ENCODE assay signal across 8 cellular contexts in genomic region chr18:48007955-48008701, GRCh38.
DNase-seq lines count a peak whose midpoint lies in the region; ATAC-seq and TF ChIP-seq lines count a peak whose summit lies in the region.

No MANE protein-coding gene starts in this region.

- no TSS peak for BruUV-seq in PC-9 (replicated peaks; lab: Mats Ljungman, UMichigan)

- 2% methylated on average over 46 of the region's 68 CpGs for WGBS in prostate gland

- H3F3A ChIP-seq in PC-9 (ENCODE audit: insufficient read depth, low read depth): peaks cover 20% of the 10 kb centered on the region

- H3K4me2 ChIP-seq in PC-9: peak overlapping the region; percentile 100

- CTCF ChIA-PET in PC-9 (lab: Charles Lee): interaction anchor here (0.6 to 0.7 kb wide), 3 partner anchors 397 to 1230 kb away, joined by 3 to 10 read pairs (median 3); no protein-coding TSS in a partner anchor

- POLR2A ChIA-PET in PC-9 (lab: Charles Lee; ENCODE audit: unreplicated experiment): interaction anchor here (0.5 kb wide), 2 partner anchors 63 to 75 kb away, joined by 5 to 6 read pairs; no protein-coding TSS in a partner anchor

- H4K20me1 ChIP-seq in PC-9 (ENCODE audit: insufficient read depth): no peaks in the 10 kb centered on the region

- H3K79me2 ChIP-seq in PC-9 (ENCODE audit: low read depth): no peaks in the 10 kb centered on the region

- TF ChIP-seq POLR2A in prostate gland (IDR thresholded peaks at IDR 0.05): no peak

- H3K27me3 ChIP-seq in PC-9 (ENCODE audit: insufficient read depth, low read depth): no peaks in the 10 kb centered on the region
- H3K27me3 ChIP-seq in cardiac muscle cell: peaks cover 7% of the 10 kb centered on the region
- H3K27me3 ChIP-seq in prostate gland (replicated peaks; ENCODE audit: insufficient read depth): no peaks in the 10 kb centered on the region

- peaks cover 29% of the 10 kb centered on the region for H3K4me1 ChIP-seq in PC-9 (replicated peaks; ENCODE audit: insufficient read depth)
- no peaks in the 10 kb centered on the region for H3K4me1 ChIP-seq in cardiac muscle cell (ENCODE audit: low read depth)
- H3K4me1 ChIP-seq in prostate gland (replicated peaks): no peaks in the 10 kb centered on the region

- peak; percentile 67 to 78 (median 78) for DNase-seq in NCI-H1417 (lab: John Stamatoyannopoulos, UW)
- DNase-seq in NCI-H1417 treated with DMSO at 0.1 percent for 48 hours (lab: John Stamatoyannopoulos, UW): no peak
- DNase-seq in PC-9: peak; percentile 55 to 65
- DNase-seq in activated naive CD4-positive, alpha-beta T cell (lab: John Stamatoyannopoulos, UW): peak in 3 of 4 experiments; percentile 5 to 54 (median 7)
- DNase-seq in cardiac muscle cell (ENCODE audit: low read depth in 1 of 2, low spot score in 1 of 2): peak; percentile 72 to 86
- DNase-seq in prostate gland (ENCODE audit: low spot score): peak; percentile 44
- DNase-seq in GF-D8 (lab: John Stamatoyannopoulos, UW): no peak

- TF ChIP-seq CTCF in PC-9 (conservative IDR thresholded peaks at IDR 0.05): peak; percentile 53; the same call in 1 of the 2 replicates
- TF ChIP-seq CTCF in cardiac muscle cell (IDR thresholded peaks at IDR 0.05; ENCODE audit: low read depth, low read length): peak; percentile 38
- peak; percentile 9 to 77 (median 47) for TF ChIP-seq CTCF in prostate gland (IDR thresholded peaks at IDR 0.05)

- no peaks in the 10 kb centered on the region for H3K9me2 ChIP-seq in PC-9 (ENCODE audit: insufficient read depth)

- H3K9me3 ChIP-seq in PC-9 (ENCODE audit: insufficient read depth, low read depth) (no peaks in the 10 kb centered on the region), cardiac muscle cell (ENCODE audit: low read depth) (no peaks in the 10 kb centered on the region), prostate gland (no peaks in the 10 kb centered on the region)

- H2AFZ ChIP-seq in PC-9: peak overlapping the region; percentile 97

- intact Hi-C loops in PC-9 (cut with micrococcal nuclease; ENCODE audit: unreplicated experiment) (loop anchor here (5.0 kb wide), 1 partner anchor 231 kb away; no protein-coding TSS in a partner anchor), prostate gland (cut with DNase I) (no loop called here)

- ATAC-seq in HG03108 (IDR thresholded peaks at IDR 0.05; ENCODE audit: unreplicated experiment): peak; percentile 65

- H3K36me3 ChIP-seq in PC-9 (ENCODE audit: low read depth) (no peaks in the 10 kb centered on the region), cardiac muscle cell (no peaks in the 10 kb centered on the region), prostate gland (no peaks in the 10 kb centered on the region)

- H3K4me3 ChIP-seq in PC-9: peak overlapping the region; percentile 97
- H3K4me3 ChIP-seq in cardiac muscle cell: peak overlapping the region; percentile 51
- peak overlapping the region; percentile 35 to 39 for H3K4me3 ChIP-seq in prostate gland

- H3K27ac ChIP-seq in PC-9 (no peak overlapping the region), cardiac muscle cell (no peak overlapping the region), prostate gland (peak overlapping the region in 1 of 2 donors; percentile 36)

Comparison
In these comparisons a context has a peak if more than half of its experiments do, and no peak if none do; other contexts are left out.
1. DNase-seq: peak in NCI-H1417 (3 of 3), PC-9 (2 of 2), activated naive CD4-positive, alpha-beta T cell (3 of 4), cardiac muscle cell (2 of 2) and prostate gland (single experiment); none in NCI-H1417 treated with DMSO at 0.1 percent for 48 hours (single experiment) and GF-D8 (single experiment).
2. H3K4me3 ChIP-seq: peak in every context shown above with its lines; median percentile 97 in PC-9; 51 in cardiac muscle cell; 37 in prostate gland.
3. Peak in every context shown above with its lines, with median percentiles within 50 percentile points of each other: CTCF ChIP-seq.